27 cellular contexts compared by ENCODE assay signal in genomic region chr7:17448479-17449423, GRCh38.
A peak's percentile ranks its signal among the peaks of the same experiment; 100 is the strongest.
DNase-seq lines count a peak whose midpoint lies in the region; ATAC-seq and TF ChIP-seq lines count a peak whose summit lies in the region.
"Had no signal": no experiment of that assay in that cellular context is flagged by ENCODE, and none has a peak within 500 bp of the region (broad histone marks: within the 10 kb centered on the region; RNA-seq: fewer than 3 reads in every experiment).

No MANE protein-coding gene starts in this region.

- H3K27ac ChIP-seq in heart left ventricle: no peak overlapping the region
- peak overlapping the region; percentile 69 for H3K27ac ChIP-seq in brain microvascular endothelial cell
- H3K27ac ChIP-seq: 22Rv1, GM23248, SK-N-MC had no signal

- no peak for TF ChIP-seq POLR2A in heart left ventricle (IDR thresholded peaks at IDR 0.05)

- 71 to 86% (median 75%) methylated on average over 2 of the region's 2 CpGs for WGBS in heart left ventricle, 4 donors

- peaks cover 0 to 12% (median 0%) of the 10 kb centered on the region in 12 donors for H3K4me1 ChIP-seq in heart left ventricle
- H3K4me1 ChIP-seq: HAP-1 had no signal

- TF ChIP-seq CTCF in heart left ventricle (IDR thresholded peaks at IDR 0.05) (no peak), LNCaP clone FGC (IDR thresholded peaks at IDR 0.05; ENCODE audit: control insufficient read depth, extremely low read depth, insufficient read depth) (no peak), brain microvascular endothelial cell (IDR thresholded peaks at IDR 0.05; ENCODE audit: low read depth, low read length, missing control alignments) (no peak)

- ATAC-seq in Right ventricle myocardium inferior (no peak), heart left ventricle (no peak), GM18517 (IDR thresholded peaks at IDR 0.05; ENCODE audit: unreplicated experiment) (no peak)
- ATAC-seq: CD8-positive, alpha-beta T cell; K562; T-helper 17 cell had no signal

- no peaks in the 10 kb centered on the region for H3K36me3 ChIP-seq in heart left ventricle
- no peaks in the 10 kb centered on the region for H3K36me3 ChIP-seq in brain microvascular endothelial cell (replicated peaks)
- H3K36me3 ChIP-seq: HAP-1 had no signal

- DNase-seq in Right ventricle myocardium inferior (ENCODE audit: missing footprints): peak; percentile 62
- DNase-seq in heart left ventricle: no peak
- DNase-seq in LNCaP clone FGC (ENCODE audit: low read depth): peak; percentile 13
- no peak for DNase-seq in brain microvascular endothelial cell
- no peak for DNase-seq in NCI-H1436 treated with DMSO at 0.1 percent for 48 hours (lab: John Stamatoyannopoulos, UW)
- DNase-seq in stimulated activated CD4-positive, alpha-beta T cell treated with anti-CD3 and anti-CD28 coated beads, Interleukin-12 subunit alpha, Interleukin-12 subunit beta, amount 100 ng/mL, for 4 hours: no peak
- no peak for DNase-seq in foreskin melanocyte
- DNase-seq: AML-193; C1 segment of cervical spinal cord; Calu3; CD8-positive, alpha-beta T cell; GM23248; NCI-H1092; NCI-H146; NCI-H2029; NCI-H345; NCI-H524; NCI-H774; RPMI8226; SHP77 treated with DMSO at 0.1 percent for 48 hours; SW 1271; T-helper 17 cell had no signal

- no peak overlapping the region for H3K4me3 ChIP-seq in heart left ventricle
- H3K4me3 ChIP-seq in LNCaP clone FGC (ENCODE audit: low read depth, low read length): no peak overlapping the region
- no peak overlapping the region for H3K4me3 ChIP-seq in brain microvascular endothelial cell (ENCODE audit: low read depth, low read length)
- H3K4me3 ChIP-seq: GM23248, HAP-1, K562, SK-N-MC had no signal

- in situ Hi-C loops in brain microvascular endothelial cell (cut with HindIII; ENCODE audit: low pct_ligation_motif_present, low sequenced_read_pairs): no loop called here

- H3K27me3 ChIP-seq in heart left ventricle (no peaks in the 10 kb centered on the region), brain microvascular endothelial cell (replicated peaks) (no peaks in the 10 kb centered on the region)

- H3K9me3 ChIP-seq in heart left ventricle: peaks cover 0 to 28% (median 10%) of the 10 kb centered on the region in 12 donors
- H3K9me3 ChIP-seq: HAP-1 had no signal

- intact Hi-C loops in Right ventricle myocardium inferior (cut with DNase I) (no loop called here), heart left ventricle (cut with DNase I) (no loop called here)

Comparison
In these comparisons a context has a peak if more than half of its experiments do, and no peak if none do; other contexts are left out.
1. DNase-seq: peak in Right ventricle myocardium inferior (single experiment) and LNCaP clone FGC (single experiment); none in heart left ventricle (0 of 5), brain microvascular endothelial cell (single experiment), NCI-H1436 treated with DMSO at 0.1 percent for 48 hours (single experiment), stimulated activated CD4-positive, alpha-beta T cell treated with anti-CD3 and anti-CD28 coated beads, Interleukin-12 subunit alpha, Interleukin-12 subunit beta, amount 100 ng/mL, for 4 hours (single experiment) and foreskin melanocyte (single experiment).